17 cellular contexts compared by ENCODE assay signal in genomic region chr10:98419456-98420261, GRCh38. TPM values are rescaled to one million over a fixed set of nuclear protein-coding genes. Genes with fewer than 3 reads are reported as not detected.
DNase-seq lines count a peak whose midpoint lies in the region; ATAC-seq, FAIRE-seq and TF ChIP-seq lines count a peak whose summit lies in the region.
"Had no signal": no experiment of that assay in that cellular context is flagged by ENCODE, and none has a peak within 500 bp of the region (broad histone marks: within the 10 kb centered on the region; RNA-seq: fewer than 3 reads in every experiment).

No MANE protein-coding gene starts in this region.

- H2AFZ ChIP-seq in GM23338 (no peak overlapping the region), HepG2 (ENCODE audit: low read length) (no peak overlapping the region), osteoblast (ENCODE audit: low read length) (no peak overlapping the region)
- H2AFZ ChIP-seq: PC-9 had no signal

- FAIRE-seq in HepG2 (lab: Jason Lieb, UNC) = no peak
- FAIRE-seq: H1 had no signal

- H3K27me3 Mint-ChIP-seq in GM23338 (ENCODE audit: insufficient read depth, low read depth, poor library complexity) (peaks cover 8% of the 10 kb centered on the region), T-helper 17 cell (no peaks in the 10 kb centered on the region)
- H3K27me3 Mint-ChIP-seq: CD4-positive, alpha-beta memory T cell had no signal

- intact Hi-C loops in HepG2 (cut with micrococcal nuclease; ENCODE audit: unreplicated experiment) = no loop called here
- intact Hi-C loops in esophagus squamous epithelium (cut with DNase I) = no loop called here

- H3K4me3 ChIP-seq in GM23338 (no peak overlapping the region), HepG2 (replicated peaks in 1 of 3; ENCODE audit: insufficient read depth in 1 of 3, low read depth in 2 of 3, low read length in 3 of 3) (no peak overlapping the region), osteoblast (ENCODE audit: insufficient read depth, low read length) (no peak overlapping the region), esophagus squamous epithelium (no peak overlapping the region)
- H3K4me3 ChIP-seq: BLaER1, PC-9 had no signal

- no peak overlapping the region for H3K27ac ChIP-seq in GM23338 (ENCODE audit: low read depth)
- H3K27ac ChIP-seq in HepG2 (ENCODE audit: extremely low read length, insufficient read depth, low read length) = no peak overlapping the region
- H3K27ac ChIP-seq in osteoblast (ENCODE audit: low read depth, low read length) = no peak overlapping the region
- no peak overlapping the region for H3K27ac ChIP-seq in esophagus squamous epithelium
- H3K27ac ChIP-seq: BLaER1, KMS-11, PC-9 had no signal

- H3K4me3 Mint-ChIP-seq in GM23338 (no peak overlapping the region), T-helper 17 cell (peak overlapping the region; percentile 59)
- H3K4me3 Mint-ChIP-seq: CD4-positive, alpha-beta memory T cell had no signal

- no peaks in the 10 kb centered on the region for H3K79me2 ChIP-seq in GM23338 (replicated peaks; ENCODE audit: insufficient read depth)
- H3K79me2 ChIP-seq in HepG2 (ENCODE audit: insufficient read depth, low read length) = no peaks in the 10 kb centered on the region
- H3K79me2 ChIP-seq in osteoblast (ENCODE audit: insufficient read depth, low read length) = peaks cover 3% of the 10 kb centered on the region

- CTCF ChIA-PET in HepG2 (lab: Yijun Ruan, JAX; ENCODE audit: low intra/inter-chr PET ratio, low total read pairs) = no interaction called here

- WGBS in HepG2 (ENCODE audit: low lambda C conversion rate) = 90% methylated on average over 11 of the region's 17 CpGs
- 86 to 92% methylated on average over 8 to 12 of the region's 17 CpGs for WGBS in esophagus squamous epithelium, 2 donors

- TF ChIP-seq RAD21 in HepG2 (CRISPR knock-in tag; IDR thresholded peaks at IDR 0.05) = no peak

- H3K27ac Mint-ChIP-seq in GM23338 (peak overlapping the region; percentile 3; the same call in 1 of the 2 replicates), T-helper 17 cell (no peak overlapping the region)

- in situ Hi-C loops in HepG2 (cut with HindIII; ENCODE audit: extremely low pct_ligation_motif_present, low pct_unique_long_range_greater_than_20kb) = no loop called here

- ATAC-seq in GM23338 (no peak), T-helper 17 cell (no peak), HepG2 (no peak), HG02678 (IDR thresholded peaks at IDR 0.05; ENCODE audit: unreplicated experiment) (no peak)

- peaks cover 7% of the 10 kb centered on the region for H3K4me1 ChIP-seq in GM23338 (ENCODE audit: insufficient read depth)
- peaks cover 21% of the 10 kb centered on the region for H3K4me1 ChIP-seq in HepG2 (ENCODE audit: insufficient read depth, low read length)
- H3K4me1 ChIP-seq in osteoblast (ENCODE audit: insufficient read depth, low read length) = peaks cover 6% of the 10 kb centered on the region
- peaks cover 6 to 14% (median 12%) of the 10 kb centered on the region in 3 donors for H3K4me1 ChIP-seq in esophagus squamous epithelium

- no peak overlapping the region for H3K4me2 ChIP-seq in GM23338
- no peak overlapping the region for H3K4me2 ChIP-seq in HepG2 (ENCODE audit: low read depth, low read length)
- H3K4me2 ChIP-seq in osteoblast (ENCODE audit: insufficient read depth, low read length) = no peak overlapping the region
- H3K4me2 ChIP-seq: BLaER1, KMS-11, PC-9 had no signal

- H3K9me2 ChIP-seq in GM23338 (ENCODE audit: insufficient read depth) = no peaks in the 10 kb centered on the region

- H3K27me3 ChIP-seq in GM23338 (ENCODE audit: insufficient read depth) (no peaks in the 10 kb centered on the region), HepG2 (ENCODE audit: control insufficient read depth in 1 of 2, insufficient read depth in 2 of 2, low read length in 2 of 2) (no peaks in the 10 kb centered on the region), osteoblast (ENCODE audit: insufficient read depth, low read length) (no peaks in the 10 kb centered on the region), esophagus squamous epithelium (no peaks in the 10 kb centered on the region)
- H3K27me3 ChIP-seq: BLaER1 had no signal

- H4K20me1 ChIP-seq in GM23338 (replicated peaks; ENCODE audit: insufficient read depth) (no peaks in the 10 kb centered on the region), HepG2 (ENCODE audit: insufficient read depth, low read length) (no peaks in the 10 kb centered on the region), osteoblast (ENCODE audit: insufficient read depth, low read length) (no peaks in the 10 kb centered on the region)
- H4K20me1 ChIP-seq: BLaER1 had no signal

- no peak overlapping the region for H3K9ac ChIP-seq in HepG2 (ENCODE audit: insufficient read depth, low read depth, low read length)
- H3K9ac ChIP-seq: BLaER1, KMS-11 had no signal

- H3K36me3 Mint-ChIP-seq in GM23338 (ENCODE audit: low read depth) (peaks cover 8% of the 10 kb centered on the region; the same call in 2 of the 3 replicates), T-helper 17 cell (ENCODE audit: low read depth) (peaks cover 7% of the 10 kb centered on the region)

- TF ChIP-seq EP300 in HepG2 (IDR thresholded peaks at IDR 0.05; ENCODE audit: low read depth in 2 of 2, low read length in 2 of 2) (no peak), HepG2 (CRISPR knock-in tag; IDR thresholded peaks at IDR 0.05; ENCODE audit: borderline replicate concordance) (no peak)

- no peak for TF ChIP-seq CTCF in GM23338 (conservative IDR thresholded peaks at IDR 0.05; ENCODE audit: low read depth in 2 of 2)
- no peak for TF ChIP-seq CTCF in HepG2 (CRISPR knock-in tag; IDR thresholded peaks at IDR 0.05)
- no peak for TF ChIP-seq CTCF in osteoblast (IDR thresholded peaks at IDR 0.05; ENCODE audit: extremely low read depth, low read depth, low read length)
- no peak for TF ChIP-seq CTCF in esophagus squamous epithelium (IDR thresholded peaks at IDR 0.05)

- H3K4me1 Mint-ChIP-seq in GM23338 = peaks cover 6% of the 10 kb centered on the region; the same call in 2 of the 3 replicates
- H3K4me1 Mint-ChIP-seq in T-helper 17 cell = peaks cover 9% of the 10 kb centered on the region

- H3K36me3 ChIP-seq in GM23338 (ENCODE audit: insufficient read depth) = no peaks in the 10 kb centered on the region
- peaks cover 3 to 8% of the 10 kb centered on the region in 2 experiments; a peak in 3 of 5 replicates for H3K36me3 ChIP-seq in HepG2 (replicated peaks in 1 of 2; ENCODE audit: control insufficient read depth in 1 of 2, insufficient read depth in 2 of 2, low read length in 2 of 2)
- H3K36me3 ChIP-seq in osteoblast (ENCODE audit: insufficient read depth, low read length) = peaks cover 17% of the 10 kb centered on the region
- H3K36me3 ChIP-seq in esophagus squamous epithelium = peaks cover 0 to 84% (median 5%) of the 10 kb centered on the region in 3 donors

- H3K9me3 Mint-ChIP-seq in GM23338 = no peaks in the 10 kb centered on the region
- H3K9me3 Mint-ChIP-seq: CD4-positive, alpha-beta memory T cell had no signal

- POLR2A ChIA-PET in HepG2 (lab: Yijun Ruan, JAX) = no interaction called here

- no peak for DNase-seq in GM23338 (ENCODE audit: low spot score)
- no peak for DNase-seq in T-helper 17 cell
- DNase-seq in HepG2 (ENCODE audit: low spot score) = no peak
- DNase-seq in osteoblast (ENCODE audit: insufficient read length, low spot score, missing footprints) = peak; percentile 51
- no peak for DNase-seq in esophagus squamous epithelium (lab: John Stamatoyannopoulos, UW)
- DNase-seq in NCI-H187 treated with DMSO at 0.1 percent for 48 hours (lab: John Stamatoyannopoulos, UW) = no peak
- DNase-seq: CD4-positive, alpha-beta memory T cell; DMS153; GDM1; NCI-H1417 treated with DMSO at 0.1 percent for 48 hours; NCI-H1930; NCI-H526; PC-9 had no signal

- BruUV-seq in HepG2 (replicated peaks; lab: Mats Ljungman, UMichigan) = no TSS peak

- H3K9me3 ChIP-seq in T-helper 17 cell (ENCODE audit: control insufficient read depth, low read length, poor library complexity, severe bottlenecking) = no peaks in the 10 kb centered on the region
- H3K9me3 ChIP-seq in HepG2 (ENCODE audit: low read length) = no peaks in the 10 kb centered on the region
- no peaks in the 10 kb centered on the region for H3K9me3 ChIP-seq in osteoblast (ENCODE audit: low read depth, low read length)
- no peaks in the 10 kb centered on the region for H3K9me3 ChIP-seq in esophagus squamous epithelium
- H3K9me3 ChIP-seq: BLaER1 had no signal

- H3F3A ChIP-seq in GM23338 (replicated peaks; ENCODE audit: low read depth) = no peaks in the 10 kb centered on the region

- no peak for TF ChIP-seq POLR2A in HepG2 (IDR thresholded peaks at IDR 0.05; ENCODE audit: insufficient read depth in 1 of 2, low read depth in 2 of 2, low read length in 2 of 2)
- TF ChIP-seq POLR2A in esophagus squamous epithelium (IDR thresholded peaks at IDR 0.05) = no peak

RNA-seq across cellular contexts. Expression of gene PYROXD2, which starts 4.7 kb away (rescaled TPM):
- 0.12 and 1.3 TPM in 2 replicates for total RNA-seq in GM23338 (2014; rRNA removed; shearing (Covaris generic))
- polyA plus RNA-seq in GM23338 (2016; fragmentation: Nextera tagmentation; extraction: Ambion mirVana) (2.2 and 2.6 TPM in 2 replicates), HepG2 (2011; rRNA removed) (6.2 and 10.7 TPM in 2 replicates)
- total RNA-seq in T-helper 17 cell (10 to 100 TPM; 21.5 to 25.4 TPM), HepG2 (2016; rRNA removed; fragmentation: Illumina TruSeq; extraction: Trizol) (1.8 and 2.0 TPM in 2 replicates), osteoblast (11.6 and 12.4 TPM in 2 replicates), esophagus squamous epithelium (1 to 10 TPM; 1.6 to 7.7 (median 3.9) TPM)
- 0.26 and 3.0 TPM in 2 replicates for total RNA-seq in HepG2 (2016; cell fraction: cytosol; rRNA removed; fragmentation: Illumina TruSeq; extraction: Trizol; ENCODE audit: low read depth)
- total RNA-seq in HepG2 (2016; cell fraction: insoluble cytoplasmic fraction; rRNA removed; fragmentation: Illumina TruSeq; extraction: Trizol) = 1.2 and 1.3 TPM in 2 replicates
- total RNA-seq in HepG2 (2016; cell fraction: membrane; rRNA removed; fragmentation: Illumina TruSeq; extraction: Trizol) = 1.0 and 1.4 TPM in 2 replicates
- total RNA-seq in HepG2 (2016; cell fraction: nucleus; rRNA removed; fragmentation: Illumina TruSeq; extraction: Trizol) = 1.6 and 2.0 TPM in 2 replicates
- 1.5 and 6.4 TPM in 2 replicates for polyA plus RNA-seq in HepG2 (2011; cell fraction: cytosol; rRNA removed)
- polyA plus RNA-seq in HepG2 (2011; cell fraction: nucleus; rRNA removed) = 22.4 and 28.0 TPM in 2 replicates
- 2.3 and 3.3 TPM in 2 replicates for polyA plus RNA-seq in HepG2 (2012)
- polyA plus RNA-seq in HepG2 (2016; cell fraction: cytosol; fragmentation: Illumina TruSeq; extraction: Trizol; ENCODE audit: low read depth) = 1.6 and 1.7 TPM in 2 replicates
- polyA plus RNA-seq in HepG2 (2016; cell fraction: insoluble cytoplasmic fraction; fragmentation: Illumina TruSeq; extraction: Trizol; ENCODE audit: low read depth) = 0.78 and 1.6 TPM in 2 replicates
- polyA plus RNA-seq in HepG2 (2016; cell fraction: membrane; fragmentation: Illumina TruSeq; extraction: Trizol; ENCODE audit: low read depth) = 1.0 and 2.1 TPM in 2 replicates
- polyA plus RNA-seq in HepG2 (2016; cell fraction: nucleus; fragmentation: Illumina TruSeq; extraction: Trizol; ENCODE audit: insufficient read depth, low read depth) = 1.6 and 2.6 TPM in 2 replicates
- polyA minus RNA-seq in HepG2 (2011; rRNA and poly(A)+ RNA removed; ENCODE audit: low replicate concordance) = 3.2 and 9.1 TPM in 2 replicates
- polyA minus RNA-seq in HepG2 (2011; cell fraction: cytosol; rRNA and poly(A)+ RNA removed) = 0.97 and 2.5 TPM in 2 replicates
- polyA minus RNA-seq in HepG2 (2011; cell fraction: nucleus; rRNA and poly(A)+ RNA removed) = 3.0 and 8.6 TPM in 2 replicates

RNA-seq across cellular contexts. Expression of gene HPS1, which starts 27.1 kb away (rescaled TPM):
- 19.7 and 21.4 TPM in 2 replicates for total RNA-seq in GM23338 (2014; rRNA removed; shearing (Covaris generic))
- 49.4 and 51.2 TPM in 2 replicates for polyA plus RNA-seq in GM23338 (2016; fragmentation: Nextera tagmentation; extraction: Ambion mirVana)
- total RNA-seq in T-helper 17 cell = 10 to 100 TPM; 76.5 to 79.3 TPM
- 20.7 and 25.8 TPM in 2 replicates for total RNA-seq in HepG2 (2016; rRNA removed; fragmentation: Illumina TruSeq; extraction: Trizol)
- total RNA-seq in HepG2 (2016; cell fraction: cytosol; rRNA removed; fragmentation: Illumina TruSeq; extraction: Trizol; ENCODE audit: low read depth) = 50.6 and 58.2 TPM in 2 replicates
- total RNA-seq in HepG2 (2016; cell fraction: insoluble cytoplasmic fraction; rRNA removed; fragmentation: Illumina TruSeq; extraction: Trizol) = 14.1 and 23.6 TPM in 2 replicates
- 56.4 and 66.7 TPM in 2 replicates for total RNA-seq in HepG2 (2016; cell fraction: membrane; rRNA removed; fragmentation: Illumina TruSeq; extraction: Trizol)
- total RNA-seq in HepG2 (2016; cell fraction: nucleus; rRNA removed; fragmentation: Illumina TruSeq; extraction: Trizol) = 19.0 and 25.7 TPM in 2 replicates
- 24.6 and 33.7 TPM in 2 replicates for polyA plus RNA-seq in HepG2 (2011; rRNA removed)
- 18.0 and 21.8 TPM in 2 replicates for polyA plus RNA-seq in HepG2 (2011; cell fraction: cytosol; rRNA removed)
- polyA plus RNA-seq in HepG2 (2011; cell fraction: nucleus; rRNA removed) = 108 and 120 TPM in 2 replicates
- 16.9 and 22.7 TPM in 2 replicates for polyA plus RNA-seq in HepG2 (2012)
- polyA plus RNA-seq in HepG2 (2016; cell fraction: cytosol; fragmentation: Illumina TruSeq; extraction: Trizol; ENCODE audit: low read depth) = 68.9 and 83.5 TPM in 2 replicates
- 19.4 and 23.0 TPM in 2 replicates for polyA plus RNA-seq in HepG2 (2016; cell fraction: insoluble cytoplasmic fraction; fragmentation: Illumina TruSeq; extraction: Trizol; ENCODE audit: low read depth)
- polyA plus RNA-seq in HepG2 (2016; cell fraction: membrane; fragmentation: Illumina TruSeq; extraction: Trizol; ENCODE audit: low read depth) = 63.1 and 73.8 TPM in 2 replicates
- 43.6 and 45.7 TPM in 2 replicates for polyA plus RNA-seq in HepG2 (2016; cell fraction: nucleus; fragmentation: Illumina TruSeq; extraction: Trizol; ENCODE audit: insufficient read depth, low read depth)
- polyA minus RNA-seq in HepG2 (2011; rRNA and poly(A)+ RNA removed; ENCODE audit: low replicate concordance) = 35.4 and 47.2 TPM in 2 replicates
- 12.4 and 14.5 TPM in 2 replicates for polyA minus RNA-seq in HepG2 (2011; cell fraction: cytosol; rRNA and poly(A)+ RNA removed)
- 45.1 and 49.1 TPM in 2 replicates for polyA minus RNA-seq in HepG2 (2011; cell fraction: nucleus; rRNA and poly(A)+ RNA removed)
- 52.1 and 61.9 TPM in 2 replicates for total RNA-seq in osteoblast
- total RNA-seq in esophagus squamous epithelium = 10 to 100 TPM; 26.3 to 40.6 (median 27.9) TPM
